In genomic region chr17:8593276-8593675, GRCh38 we compare ENCODE assay signal across 25 cellular contexts.
"Had no signal": no experiment of that assay in that cellular context is flagged by ENCODE, and none has a peak within 500 bp of the region (broad histone marks: within the 10 kb centered on the region; RNA-seq: fewer than 3 reads in every experiment).

No MANE protein-coding gene starts in this region.

- H3K4me3 ChIP-seq: colonic mucosa, esophagus squamous epithelium, gastroesophageal sphincter, heart left ventricle, hepatocyte, left lung, lower lobe of right lung, mucosa of descending colon had no signal

- H3K27ac ChIP-seq: colonic mucosa, epithelial cell of prostate, esophagus squamous epithelium, gastroesophageal sphincter, heart left ventricle, hepatocyte, left lung, lower lobe of right lung had no signal

- H3K4me1 ChIP-seq: colonic mucosa, esophagus squamous epithelium, left lung, lower lobe of right lung had no signal

- ATAC-seq: effector memory CD8-positive, alpha-beta T cell; esophagus mucosa; gastroesophageal sphincter; heart left ventricle; left cardiac atrium; left lung; left ventricle myocardium superior; lower lobe of right lung; mucosa of descending colon had no signal

- H3K9me3 ChIP-seq: colonic mucosa, esophagus squamous epithelium, gastroesophageal sphincter, heart left ventricle, left lung, lower lobe of right lung, mucosa of descending colon had no signal

- FAIRE-seq: endometrium had no signal

- DNase-seq: colonic mucosa; cortex of kidney; effector CD8-positive, alpha-beta T cell; effector memory CD8-positive, alpha-beta T cell; endodermal cell; erythroblast; esophagus squamous epithelium; foreskin fibroblast; foreskin melanocyte; heart left ventricle; hypothalamus; immature natural killer cell; islet precursor cell; left cardiac atrium; left lung; left ventricle myocardium superior; lower lobe of right lung; mesenchymal stem cell; mucosa of descending colon; naive B cell had no signal

- H3K4me2 ChIP-seq: hepatocyte had no signal
